Comparison of ENCODE assay signal across 20 cellular contexts in genomic region chr15:33358303-33358702, GRCh38. TPM values are rescaled to one million over a fixed set of nuclear protein-coding genes. Genes with fewer than 3 reads are reported as not detected.
DNase-seq lines count a peak whose midpoint lies in the region; ATAC-seq and TF ChIP-seq lines count a peak whose summit lies in the region.
"Had no signal": no experiment of that assay in that cellular context is flagged by ENCODE, and none has a peak within 500 bp of the region (broad histone marks: within the 10 kb centered on the region; RNA-seq: fewer than 3 reads in every experiment).

No MANE protein-coding gene starts in this region.

- TF ChIP-seq POLR2A in gastrocnemius medialis (IDR thresholded peaks at IDR 0.05) = no peak

- H3K9me3 ChIP-seq in smooth muscle cell (replicated peaks; ENCODE audit: low read depth) = no peaks in the 10 kb centered on the region
- H3K9me3 ChIP-seq in gastrocnemius medialis = no peaks in the 10 kb centered on the region
- H3K9me3 ChIP-seq: neutrophil, SJSA1, thyroid gland had no signal

- peaks cover 47% of the 10 kb centered on the region for H3K27me3 ChIP-seq in smooth muscle cell (ENCODE audit: low read depth)
- no peaks in the 10 kb centered on the region for H3K27me3 ChIP-seq in gastrocnemius medialis
- H3K27me3 ChIP-seq: thyroid gland had no signal

- H3F3A ChIP-seq in smooth muscle cell (ENCODE audit: low read depth) = peaks cover 7% of the 10 kb centered on the region

- in situ Hi-C loops in gastrocnemius medialis (cut with MboI; ENCODE audit: low sequenced_read_pairs in 4 of 4) = no loop called here

- no peak overlapping the region for H2AFZ ChIP-seq in smooth muscle cell (ENCODE audit: low read depth)
- H2AFZ ChIP-seq: GM23248 had no signal

- no peak overlapping the region for H3K9ac ChIP-seq in smooth muscle cell (ENCODE audit: low read depth)
- H3K9ac ChIP-seq: GM23248 had no signal

- ATAC-seq in gastrocnemius medialis = no peak
- ATAC-seq: WTC11 had no signal

- H4K20me1 ChIP-seq in smooth muscle cell (ENCODE audit: low read depth) = no peaks in the 10 kb centered on the region

- DNase-seq in M059J (ENCODE audit: low read depth) = peak; percentile 42
- DNase-seq in astrocyte of the hippocampus (ENCODE audit: low read depth, low spot score) = peak; percentile 89
- peak; percentile 8 for DNase-seq in kidney glomerular epithelial cell (lab: John Stamatoyannopoulos, UW)
- DNase-seq in smooth muscle cell (lab: John Stamatoyannopoulos, UW; ENCODE audit: unreplicated experiment) = no peak
- DNase-seq in superior temporal gyrus (ENCODE audit: extremely low spot score) = no peak
- DNase-seq in gastrocnemius medialis = no peak
- no peak for DNase-seq in AG08396 (ENCODE audit: low spot score)
- DNase-seq: activated CD4-positive, alpha-beta memory T cell treated with anti-CD3 and anti-CD28 coated beads for 36 hours; activated naive CD4-positive, alpha-beta T cell treated with Interleukin-2 at 50 U/mL for 16 hours; COR-L47; GM23248; Karpas-422; NCI-H524 treated with DMSO at 0.1 percent for 48 hours; retina; stimulated activated naive CD4-positive, alpha-beta T cell; thyroid gland had no signal

- intact Hi-C loops in gastrocnemius medialis (cut with DNase I; ENCODE audit: low total_unique reads) = no loop called here

- peak overlapping the region; percentile 58 for H3K27ac ChIP-seq in smooth muscle cell (ENCODE audit: low read depth)
- no peak overlapping the region for H3K27ac ChIP-seq in gastrocnemius medialis
- H3K27ac ChIP-seq: GM23248, neutrophil, SJSA1, thyroid gland had no signal

- no peaks in the 10 kb centered on the region for H3K79me2 ChIP-seq in smooth muscle cell (ENCODE audit: low read depth)

- peak overlapping the region; percentile 22 for H3K4me2 ChIP-seq in smooth muscle cell

- TF ChIP-seq CTCF in smooth muscle cell (IDR thresholded peaks at IDR 0.05; ENCODE audit: borderline replicate concordance, insufficient read depth, poor library complexity, severe bottlenecking) (no peak), gastrocnemius medialis (IDR thresholded peaks at IDR 0.05 in 4 of 5, conservative IDR thresholded peaks at IDR 0.05 in 1 of 5) (no peak)

- H3K36me3 ChIP-seq in smooth muscle cell (ENCODE audit: low read depth) = no peaks in the 10 kb centered on the region
- no peaks in the 10 kb centered on the region for H3K36me3 ChIP-seq in gastrocnemius medialis
- H3K36me3 ChIP-seq: neutrophil, SJSA1, thyroid gland had no signal

- WGBS in smooth muscle cell (ENCODE audit: low lambda C conversion rate) = 7% methylated on average over 2 of the region's 2 CpGs

- no peak overlapping the region for H3K4me3 ChIP-seq in smooth muscle cell
- no peak overlapping the region for H3K4me3 ChIP-seq in gastrocnemius medialis
- H3K4me3 ChIP-seq: GM23248, SJSA1, thyroid gland had no signal

- H3K4me1 ChIP-seq in smooth muscle cell (ENCODE audit: low read depth) (peaks cover 12% of the 10 kb centered on the region), gastrocnemius medialis (peaks cover 0 to 3% of the 10 kb centered on the region in 2 donors)
- H3K4me1 ChIP-seq: SJSA1, thyroid gland had no signal

RNA-seq across cellular contexts. Expression of gene RYR3, which starts 47.5 kb away (rescaled TPM):
- not detected in 2 replicates for total RNA-seq in M059J (2014; rRNA removed; shearing (Covaris generic))
- total RNA-seq in smooth muscle cell (5.0 and 6.2 TPM in 2 replicates), gastrocnemius medialis (10 to 100 TPM in 3 of 4 donors, 1 to 10 TPM in 1; 7.6 to 30.9 (median 20.6) TPM)
- 0.23 and 4.6 TPM in 2 replicates for polyA plus RNA-seq in smooth muscle cell
- total RNA-seq: activated CD4-positive, alpha-beta memory T cell treated with anti-CD3 and anti-CD28 coated beads for 36 hours; GM23248; T-helper 2 cell treated with Interferon-gamma antibody and Interleukin-4, amounts not matched to agents 100 ng/mL and 5 ng/mL, for 36 hours had no signal

Comparison
In these comparisons a context has a peak if more than half of its experiments do, and no peak if none do; other contexts are left out.
1. DNase-seq: peak in M059J (single experiment), astrocyte of the hippocampus (single experiment) and kidney glomerular epithelial cell (single experiment); none in smooth muscle cell (single experiment), superior temporal gyrus (single experiment), gastrocnemius medialis (0 of 2) and AG08396 (single experiment).